ENCODE assay signal across 37 cellular contexts in the genomic region with DNA sequence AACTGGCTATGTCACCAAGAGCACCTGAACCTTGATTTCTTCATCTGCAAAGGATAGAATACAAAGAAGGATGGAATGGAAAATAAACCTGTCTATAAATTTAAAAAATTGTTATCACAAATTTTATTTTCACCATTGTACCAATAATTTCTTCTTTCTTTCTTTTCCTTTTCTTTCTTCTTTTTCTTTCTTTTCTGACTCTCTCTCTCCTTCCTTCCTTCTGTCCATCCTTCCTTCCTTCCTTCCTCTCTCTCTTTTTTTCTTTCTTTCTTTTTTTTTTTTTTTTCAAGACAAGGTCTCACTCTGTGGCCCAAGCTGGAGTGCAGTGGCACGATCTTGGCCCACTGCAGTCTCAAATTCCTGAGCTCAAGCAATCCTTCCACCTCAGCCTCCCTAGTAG. TPM values are rescaled to one million over a fixed set of nuclear protein-coding genes. Genes with fewer than 3 reads are reported as not detected.
A peak's percentile ranks its signal among the peaks of the same experiment; 100 is the strongest.
DNase-seq lines count a peak whose midpoint lies in the region; ATAC-seq, FAIRE-seq and TF ChIP-seq lines count a peak whose summit lies in the region.
"Had no signal": no experiment of that assay in that cellular context is flagged by ENCODE, and none has a peak within 500 bp of the region (broad histone marks: within the 10 kb centered on the region; RNA-seq: fewer than 3 reads in every experiment).

No MANE protein-coding gene starts in this region.

- CTCF ChIA-PET in HEK293 (lab: Yijun Ruan, JAX) (interaction anchor here (8.5 to 10.0 kb wide), 2 partner anchors 166 to 222 kb away, joined by 166 to 213 read pairs; no protein-coding TSS in a partner anchor), K562 (lab: Yijun Ruan, JAX; ENCODE audit: low intra/inter-chr PET ratio) (no interaction called here)

- H3K9me1 ChIP-seq in K562 (ENCODE audit: control insufficient read depth, insufficient read depth, low read length): no peaks in the 10 kb centered on the region

- TF ChIP-seq CTCF in HEK293 (tag by site-specific recombination; IDR thresholded peaks at IDR 0.05): no peak
- no peak for TF ChIP-seq CTCF in K562 (IDR thresholded peaks at IDR 0.05 in 2 of 3, conservative IDR thresholded peaks at IDR 0.05 in 1 of 3; ENCODE audit: insufficient read depth in 2 of 3, low read depth in 1 of 3, low read length in 3 of 3)
- TF ChIP-seq CTCF in glutamatergic neuron (IDR thresholded peaks at IDR 0.05; ENCODE audit: partially characterized antibody, unreplicated experiment): no peak

- in situ Hi-C loops in K562 (cut with MboI): no loop called here

- H3K27me3 Mint-ChIP-seq in central memory CD8-positive, alpha-beta T cell: peaks cover 27% of the 10 kb centered on the region
- peaks cover 8 to 16% of the 10 kb centered on the region in 2 donors for H3K27me3 Mint-ChIP-seq in stimulated activated naive B cell treated with anti-CD40 and anti-IgM and Interleukin-4, amounts not matched to agents 10 μg/mL and 1 μg/mL and 100 μg/mL, for 72 hours
- no peaks in the 10 kb centered on the region for H3K27me3 Mint-ChIP-seq in glutamatergic neuron (ENCODE audit: unreplicated experiment)

- BruUV-seq in K562 (replicated peaks; lab: Mats Ljungman, UMichigan): no TSS peak

- H3K36me3 ChIP-seq in HEK293 (ENCODE audit: control insufficient read depth in 2 of 2, insufficient read depth in 1 of 2, low read length in 2 of 2) (no peaks in the 10 kb centered on the region), K562 (ENCODE audit: control insufficient read depth, insufficient read depth, low read length) (no peaks in the 10 kb centered on the region)
- H3K36me3 ChIP-seq: BE2C; BLaER1; BLaER1 treated with 17β-estradiol and CSF1 and Interleukin-3, amounts not matched to agents 10 nM and 100 nM had no signal

- H3K36me3 Mint-ChIP-seq in central memory CD8-positive, alpha-beta T cell (ENCODE audit: insufficient read depth): no peaks in the 10 kb centered on the region
- H3K36me3 Mint-ChIP-seq in stimulated activated naive B cell treated with anti-CD40 and anti-IgM and Interleukin-4, amounts not matched to agents 10 μg/mL and 1 μg/mL and 100 μg/mL, for 72 hours: peaks cover 0 to 1% of the 10 kb centered on the region in 2 donors
- no peaks in the 10 kb centered on the region for H3K36me3 Mint-ChIP-seq in glutamatergic neuron (ENCODE audit: unreplicated experiment)
- H3K36me3 Mint-ChIP-seq: CD14-positive monocyte; CD4-positive, alpha-beta memory T cell; CD4-positive, CD25-positive, alpha-beta regulatory T cell; CD8-positive, alpha-beta memory T cell; CD8-positive, alpha-beta T cell had no signal

- DNase-seq in K562 (ENCODE audit: extremely low read depth in 1 of 4, low spot score in 3 of 4): no peak
- no peak for DNase-seq in central memory CD8-positive, alpha-beta T cell (ENCODE audit: low spot score in 2 of 2)
- no peak for DNase-seq in stimulated activated naive B cell treated with anti-CD40 and anti-IgM and Interleukin-4, amounts not matched to agents 10 μg/mL and 1 μg/mL and 100 μg/mL, for 72 hours
- DNase-seq in activated gamma-delta T cell (lab: John Stamatoyannopoulos, UW): no peak
- DNase-seq in SKM-1 (lab: John Stamatoyannopoulos, UW; ENCODE audit: unreplicated experiment): no peak
- no peak for DNase-seq in glutamatergic neuron
- DNase-seq in head of caudate nucleus: no peak
- DNase-seq: 8988T; ACHN; AML-193; BE2C; C1 segment of cervical spinal cord; Caco-2; Calu3; CD4-positive, alpha-beta memory T cell; CD4-positive, alpha-beta T cell; CD4-positive, CD25-positive, alpha-beta regulatory T cell; CD8-positive, alpha-beta memory T cell; CD8-positive, alpha-beta T cell; COR-L47; DMS 273 treated with DMSO at 0.1 percent for 48 hours; DMS153; DMS53; DMS79; DMS79 treated with DMSO at 0.1 percent for 48 hours; DND-41; EL had no signal

- no peaks in the 10 kb centered on the region for H3K27me3 ChIP-seq in K562 (ENCODE audit: control insufficient read depth in 2 of 2, insufficient read depth in 2 of 2, low read length in 2 of 2)
- H3K27me3 ChIP-seq: BE2C; BLaER1; BLaER1 treated with 17β-estradiol and CSF1 and Interleukin-3, amounts not matched to agents 10 nM and 100 nM had no signal

- no CpG with 5 or more reads among the region's 1 CpG for WGBS in K562 (ENCODE audit: insufficient coverage, low coverage, missing lambda C conversion rate)

- no peak overlapping the region for H3K9ac ChIP-seq in K562 (ENCODE audit: insufficient read depth in 1 of 2, low read depth in 2 of 2, low read length in 2 of 2)
- H3K9ac ChIP-seq: BLaER1; BLaER1 treated with 17β-estradiol and CSF1 and Interleukin-3, amounts not matched to agents 10 nM and 100 nM had no signal

- no peak overlapping the region for H3K4me3 Mint-ChIP-seq in central memory CD8-positive, alpha-beta T cell
- no peak overlapping the region for H3K4me3 Mint-ChIP-seq in stimulated activated naive B cell treated with anti-CD40 and anti-IgM and Interleukin-4, amounts not matched to agents 10 μg/mL and 1 μg/mL and 100 μg/mL, for 72 hours
- no peak overlapping the region for H3K4me3 Mint-ChIP-seq in glutamatergic neuron (ENCODE audit: unreplicated experiment)
- H3K4me3 Mint-ChIP-seq: B cell; CD14-positive monocyte; CD4-positive, alpha-beta memory T cell; CD4-positive, alpha-beta T cell; CD4-positive, CD25-positive, alpha-beta regulatory T cell; CD8-positive, alpha-beta memory T cell; CD8-positive, alpha-beta T cell had no signal

- H3K79me2 ChIP-seq in K562 (ENCODE audit: control insufficient read depth, insufficient read depth, low read length): no peaks in the 10 kb centered on the region

- intact Hi-C loops in K562 (cut with micrococcal nuclease) (no loop called here), head of caudate nucleus (cut with DNase I) (no loop called here)

- no peak for TF ChIP-seq EP300 in K562 (IDR thresholded peaks at IDR 0.05; ENCODE audit: low read length)

- no peak overlapping the region for H2AFZ ChIP-seq in K562 (ENCODE audit: low read depth, low read length)

- peak overlapping the region; percentile 62 for H3K27ac Mint-ChIP-seq in central memory CD8-positive, alpha-beta T cell (ENCODE audit: low read depth)
- peak overlapping the region; percentile 20 for H3K27ac Mint-ChIP-seq in stimulated activated naive B cell treated with anti-CD40 and anti-IgM and Interleukin-4, amounts not matched to agents 10 μg/mL and 1 μg/mL and 100 μg/mL, for 72 hours
- no peak overlapping the region for H3K27ac Mint-ChIP-seq in glutamatergic neuron (ENCODE audit: unreplicated experiment)
- H3K27ac Mint-ChIP-seq: B cell; CD14-positive monocyte; CD4-positive, alpha-beta memory T cell; CD4-positive, alpha-beta T cell; CD8-positive, alpha-beta memory T cell; CD8-positive, alpha-beta T cell had no signal

- no peak for ATAC-seq in K562
- ATAC-seq in central memory CD8-positive, alpha-beta T cell (replicated peaks; ENCODE audit: extremely low read depth, poor library complexity, severe bottlenecking): no peak
- no peak for ATAC-seq in stimulated activated naive B cell treated with anti-CD40 and anti-IgM and Interleukin-4, amounts not matched to agents 10 μg/mL and 1 μg/mL and 100 μg/mL, for 72 hours (replicated peaks)
- ATAC-seq: A549; CD8-positive, alpha-beta T cell had no signal

- H3K4me3 ChIP-seq in HEK293 (ENCODE audit: low read depth, low read length): no peak overlapping the region
- H3K4me3 ChIP-seq in K562: no peak overlapping the region
- H3K4me3 ChIP-seq: A549; BLaER1; BLaER1 treated with 17β-estradiol and CSF1 and Interleukin-3, amounts not matched to agents 10 nM and 100 nM had no signal

- H3K4me1 Mint-ChIP-seq in central memory CD8-positive, alpha-beta T cell: no peaks in the 10 kb centered on the region
- H3K4me1 Mint-ChIP-seq in stimulated activated naive B cell treated with anti-CD40 and anti-IgM and Interleukin-4, amounts not matched to agents 10 μg/mL and 1 μg/mL and 100 μg/mL, for 72 hours: peaks cover 0 to 2% of the 10 kb centered on the region in 2 donors
- H3K4me1 Mint-ChIP-seq in glutamatergic neuron (ENCODE audit: low read depth, unreplicated experiment): peaks cover 3% of the 10 kb centered on the region
- H3K4me1 Mint-ChIP-seq: CD14-positive monocyte; CD4-positive, CD25-positive, alpha-beta regulatory T cell; CD8-positive, alpha-beta memory T cell had no signal

- no peak for FAIRE-seq in K562 (lab: Jason Lieb, UNC)
- FAIRE-seq: A204.1, A549, D721Med had no signal

- no peak for TF ChIP-seq POLR2A in K562 (conservative IDR thresholded peaks at IDR 0.05)

- POLR2A ChIA-PET in HEK293 (lab: Yijun Ruan, JAX) (no interaction called here), K562 (lab: Yijun Ruan, JAX) (interaction anchor here (0.9 kb wide), 1 partner anchor 223 kb away, joined by 3 read pairs; no protein-coding TSS in a partner anchor)

- H3K27ac ChIP-seq in HEK293 (ENCODE audit: extremely low read depth, low read depth, low read length) (no peak overlapping the region), K562 (ENCODE audit: extremely low read depth, low read depth, low read length) (no peak overlapping the region)
- H3K27ac ChIP-seq: 22Rv1; A549; BLaER1; BLaER1 treated with 17β-estradiol and CSF1 and Interleukin-3, amounts not matched to agents 10 nM and 100 nM; C4-2B had no signal

- no peaks in the 10 kb centered on the region for H3K9me3 Mint-ChIP-seq in central memory CD8-positive, alpha-beta T cell
- peaks cover 0 to 1% of the 10 kb centered on the region in 2 donors for H3K9me3 Mint-ChIP-seq in stimulated activated naive B cell treated with anti-CD40 and anti-IgM and Interleukin-4, amounts not matched to agents 10 μg/mL and 1 μg/mL and 100 μg/mL, for 72 hours
- H3K9me3 Mint-ChIP-seq in glutamatergic neuron (ENCODE audit: unreplicated experiment): no peaks in the 10 kb centered on the region
- H3K9me3 Mint-ChIP-seq: CD4-positive, alpha-beta memory T cell; CD4-positive, alpha-beta T cell; CD4-positive, CD25-positive, alpha-beta regulatory T cell; CD8-positive, alpha-beta memory T cell; CD8-positive, alpha-beta T cell had no signal

- no peak overlapping the region for H3K4me2 ChIP-seq in K562 (ENCODE audit: insufficient read depth, low read length)
- H3K4me2 ChIP-seq: A549; BLaER1; BLaER1 treated with 17β-estradiol and CSF1 and Interleukin-3, amounts not matched to agents 10 nM and 100 nM had no signal

- H4K20me1 ChIP-seq in K562 (replicated peaks; ENCODE audit: control insufficient read depth, insufficient read depth, low read length): no peaks in the 10 kb centered on the region
- H4K20me1 ChIP-seq: BLaER1; BLaER1 treated with 17β-estradiol and CSF1 and Interleukin-3, amounts not matched to agents 10 nM and 100 nM had no signal

- H3K9me3 ChIP-seq in HEK293 (ENCODE audit: control insufficient read depth, insufficient read depth, low read depth, low read length) (no peaks in the 10 kb centered on the region), K562 (replicated peaks; ENCODE audit: control insufficient read depth, insufficient read depth, low read depth, low read length) (no peaks in the 10 kb centered on the region)
- H3K9me3 ChIP-seq: BE2C had no signal

- no peaks in the 10 kb centered on the region for H3K4me1 ChIP-seq in HEK293 (ENCODE audit: control insufficient read depth, insufficient read depth, low read length)
- H3K4me1 ChIP-seq in K562 (replicated peaks in 1 of 2; ENCODE audit: control insufficient read depth in 2 of 2, insufficient read depth in 2 of 2, low read length in 2 of 2): no peaks in the 10 kb centered on the region
- H3K4me1 ChIP-seq: A549; BE2C; BLaER1; BLaER1 treated with 17β-estradiol and CSF1 and Interleukin-3, amounts not matched to agents 10 nM and 100 nM had no signal

- no peak for TF ChIP-seq RAD21 in K562 (CRISPR knock-in tag; conservative IDR thresholded peaks at IDR 0.05 in 1 of 2, IDR thresholded peaks at IDR 0.05 in 1 of 2)

RNA-seq across cellular contexts. Expression of gene SORBS1, which starts 36.6 kb away (rescaled TPM):
- 34.5 and 47.6 TPM in 2 replicates for total RNA-seq in K562 (2011; cell fraction: chromatin; rRNA removed; ENCODE audit: low replicate concordance)
- total RNA-seq in K562 (2011; cell fraction: nucleolus; rRNA removed): 16.0 and 16.1 TPM in 2 replicates
- 36.1 and 59.8 TPM in 2 replicates for total RNA-seq in K562 (2011; cell fraction: nucleoplasm; rRNA removed)
- total RNA-seq in K562 (2014; rRNA removed) (4.4 and 4.5 TPM in 2 replicates), K562 (2014; rRNA removed; fragmentation: Illumina TruSeq; extraction: Trizol) (7.1 and 7.2 TPM in 2 replicates), K562 (2015; rRNA removed; fragmentation: Illumina TruSeq; extraction: Trizol) (6.5 and 7.2 TPM in 2 replicates), K562 (2021) (6.2 and 7.1 TPM in 2 replicates), glutamatergic neuron (ENCODE audit: unreplicated experiment) (221 TPM)
- polyA plus RNA-seq in K562 (2011; rRNA removed) (10.9 and 13.3 TPM in 2 replicates), K562 (2014; fragmentation: Illumina TruSeq; extraction: Trizol) (7.7 and 8.4 TPM in 2 replicates), K562 (2014; fragmentation: Nextera tagmentation; extraction: Ambion mirVana) (1 to 10 TPM; 2.0 to 2.8 TPM), K562 (2014; rRNA removed) (5.1 and 6.7 TPM in 2 replicates)
- polyA plus RNA-seq in K562 (2011; cell fraction: cytosol; rRNA removed): 6.2 and 8.7 TPM in 2 replicates
- 12.8 and 13.8 TPM in 2 replicates for polyA plus RNA-seq in K562 (2011; cell fraction: nucleus; rRNA removed)
- polyA plus RNA-seq in K562 (2012): 5.5 and 7.0 TPM in 2 replicates
- polyA minus RNA-seq in K562 (2011; rRNA and poly(A)+ RNA removed): 19.0 and 21.4 TPM in 2 replicates
- 8.4 and 8.6 TPM in 2 replicates for polyA minus RNA-seq in K562 (2011; cell fraction: cytosol; rRNA and poly(A)+ RNA removed)
- 10.8 and 16.0 TPM in 2 replicates for polyA minus RNA-seq in K562 (2011; cell fraction: nucleus; rRNA and poly(A)+ RNA removed)

RNA-seq across cellular contexts. Expression of gene ALDH18A1, which starts 58.7 kb away (rescaled TPM):
- total RNA-seq in K562 (2011; cell fraction: chromatin; rRNA removed; ENCODE audit: low replicate concordance): 22.7 and 31.3 TPM in 2 replicates
- 22.3 and 28.0 TPM in 2 replicates for total RNA-seq in K562 (2011; cell fraction: nucleolus; rRNA removed)
- total RNA-seq in K562 (2011; cell fraction: nucleoplasm; rRNA removed): 25.1 and 29.5 TPM in 2 replicates
- 43.8 and 49.6 TPM in 2 replicates for total RNA-seq in K562 (2014; rRNA removed)
- total RNA-seq in K562 (2014; rRNA removed; fragmentation: Illumina TruSeq; extraction: Trizol): 44.9 and 46.0 TPM in 2 replicates
- 41.3 and 42.4 TPM in 2 replicates for total RNA-seq in K562 (2015; rRNA removed; fragmentation: Illumina TruSeq; extraction: Trizol)
- total RNA-seq in K562 (2021): 64.0 and 64.8 TPM in 2 replicates
- polyA plus RNA-seq in K562 (2011; rRNA removed): 62.1 and 83.3 TPM in 2 replicates
- 50.0 and 61.4 TPM in 2 replicates for polyA plus RNA-seq in K562 (2011; cell fraction: cytosol; rRNA removed)
- 127 and 162 TPM in 2 replicates for polyA plus RNA-seq in K562 (2011; cell fraction: nucleus; rRNA removed)
- 27.1 and 35.3 TPM in 2 replicates for polyA plus RNA-seq in K562 (2012)
- polyA plus RNA-seq in K562 (2014; fragmentation: Illumina TruSeq; extraction: Trizol): 53.7 and 68.0 TPM in 2 replicates
- 10 to 100 TPM; 12.0 to 25.9 TPM for polyA plus RNA-seq in K562 (2014; fragmentation: Nextera tagmentation; extraction: Ambion mirVana)
- 40.8 and 47.8 TPM in 2 replicates for polyA plus RNA-seq in K562 (2014; rRNA removed)
- polyA minus RNA-seq in K562 (2011; rRNA and poly(A)+ RNA removed): 76.7 and 98.8 TPM in 2 replicates
- 42.9 and 46.0 TPM in 2 replicates for polyA minus RNA-seq in K562 (2011; cell fraction: cytosol; rRNA and poly(A)+ RNA removed)
- 30.8 and 57.2 TPM in 2 replicates for polyA minus RNA-seq in K562 (2011; cell fraction: nucleus; rRNA and poly(A)+ RNA removed)
- total RNA-seq in glutamatergic neuron (ENCODE audit: unreplicated experiment): 32.2 TPM
